In genomic region chr15:33309602-33310276, GRCh38 we compare ENCODE assay signal across 10 cellular contexts. TPM values are rescaled to one million over a fixed set of nuclear protein-coding genes. Genes with fewer than 3 reads are reported as not detected.
DNase-seq lines count a peak whose midpoint lies in the region; ATAC-seq, FAIRE-seq and TF ChIP-seq lines count a peak whose summit lies in the region.
"Had no signal": no experiment of that assay in that cellular context is flagged by ENCODE, and none has a peak within 500 bp of the region (broad histone marks: within the 10 kb centered on the region; RNA-seq: fewer than 3 reads in every experiment).

No MANE protein-coding gene starts in this region.

- TF ChIP-seq RAD21 in K562 (CRISPR knock-in tag; conservative IDR thresholded peaks at IDR 0.05 in 1 of 2, IDR thresholded peaks at IDR 0.05 in 1 of 2) = 0 out of 4 replicates have a peak, but pooled peaks of 1 of the 2 experiments have one; percentile 8

- H3K9me3 Mint-ChIP-seq in stimulated activated naive CD8-positive, alpha-beta T cell treated with anti-CD3 and anti-CD28 coated beads, Interleukin-15, amount 100 ng/mL, for 72 hours = no peaks in the 10 kb centered on the region
- H3K9me3 Mint-ChIP-seq: stimulated activated naive CD8-positive, alpha-beta T cell treated with anti-CD3 and anti-CD28 coated beads, Interleukin-15, Interleukin-2, amounts not matched to agents 100 ng/mL and 50 ng/mL, for 24 hours had no signal

- TF ChIP-seq POLR2A in K562 (conservative IDR thresholded peaks at IDR 0.05) = no peak

- H3K9me3 ChIP-seq in K562 (replicated peaks; ENCODE audit: control insufficient read depth, insufficient read depth, low read depth, low read length) (no peaks in the 10 kb centered on the region), mucosa of descending colon (no peaks in the 10 kb centered on the region)

- no peak for TF ChIP-seq EP300 in K562 (IDR thresholded peaks at IDR 0.05; ENCODE audit: low read length)

- no TSS peak for BruUV-seq in K562 (replicated peaks; lab: Mats Ljungman, UMichigan)

- in situ Hi-C loops in K562 (cut with MboI) = no loop called here

- WGBS in K562 (ENCODE audit: insufficient coverage, low coverage, missing lambda C conversion rate) = 1% methylated on average over 7 of the region's 7 CpGs

- 0 out of 5 replicates have a peak, but pooled peaks cover 0 to 4% of the 10 kb centered on the region in 2 experiments for H3K4me1 ChIP-seq in K562 (replicated peaks in 1 of 2; ENCODE audit: control insufficient read depth in 2 of 2, insufficient read depth in 2 of 2, low read length in 2 of 2)
- no peaks in the 10 kb centered on the region for H3K4me1 ChIP-seq in mucosa of descending colon (ENCODE audit: low read depth)

- H3K27ac ChIP-seq in K562 (ENCODE audit: extremely low read depth, low read depth, low read length) = no peak overlapping the region

- peaks cover 2 to 21% of the 10 kb centered on the region in 2 experiments; a peak in 3 of 5 replicates for H3K27me3 ChIP-seq in K562 (ENCODE audit: control insufficient read depth in 2 of 2, insufficient read depth in 2 of 2, low read length in 2 of 2)

- no peak for FAIRE-seq in K562 (lab: Jason Lieb, UNC)
- FAIRE-seq: TTC549 had no signal

- ATAC-seq in K562 (no peak; the same call in 2 of the 3 replicates), mucosa of descending colon (peak; percentile 11), HG03175 (IDR thresholded peaks at IDR 0.05; ENCODE audit: unreplicated experiment) (no peak)
- ATAC-seq in stimulated activated naive CD8-positive, alpha-beta T cell treated with anti-CD3 and anti-CD28 coated beads, Interleukin-15, amount 100 ng/mL, for 72 hours = no peak

- CTCF ChIA-PET in K562 (lab: Yijun Ruan, JAX; ENCODE audit: low intra/inter-chr PET ratio) = no interaction called here

- H3K9me1 ChIP-seq in K562 (ENCODE audit: control insufficient read depth, insufficient read depth, low read length) = no peaks in the 10 kb centered on the region

- POLR2A ChIA-PET in K562 (lab: Yijun Ruan, JAX) = no interaction called here

- H2AFZ ChIP-seq in K562 (ENCODE audit: low read depth, low read length) = no peak overlapping the region

- H3K4me2 ChIP-seq in K562 (ENCODE audit: insufficient read depth, low read length) = no peak overlapping the region

- no peak overlapping the region for H3K27ac Mint-ChIP-seq in stimulated activated naive CD8-positive, alpha-beta T cell treated with anti-CD3 and anti-CD28 coated beads, Interleukin-15, amount 100 ng/mL, for 72 hours
- H3K27ac Mint-ChIP-seq: stimulated activated naive CD8-positive, alpha-beta T cell treated with anti-CD3 and anti-CD28 coated beads, Interleukin-15, Interleukin-2, amounts not matched to agents 100 ng/mL and 50 ng/mL, for 24 hours had no signal

- H3K9ac ChIP-seq in K562 (ENCODE audit: insufficient read depth in 1 of 2, low read depth in 2 of 2, low read length in 2 of 2) = no peak overlapping the region

- TF ChIP-seq CTCF in K562 (IDR thresholded peaks at IDR 0.05 in 2 of 3, conservative IDR thresholded peaks at IDR 0.05 in 1 of 3; ENCODE audit: insufficient read depth in 2 of 3, low read depth in 1 of 3, low read length in 3 of 3) = peak; percentile 8 to 23 (median 23); a peak in 1 of 6 replicates
- TF ChIP-seq CTCF in mucosa of descending colon (IDR thresholded peaks at IDR 0.05) = no peak

- H3K4me3 ChIP-seq in K562 (no peak overlapping the region), mucosa of descending colon (no peak overlapping the region)

- H4K20me1 ChIP-seq in K562 (replicated peaks; ENCODE audit: control insufficient read depth, insufficient read depth, low read length) = no peaks in the 10 kb centered on the region

- intact Hi-C loops in K562 (cut with micrococcal nuclease) (no loop called here), mucosa of descending colon (cut with DNase I, micrococcal nuclease) (no loop called here)

- H3K4me1 Mint-ChIP-seq in stimulated activated naive CD8-positive, alpha-beta T cell treated with anti-CD3 and anti-CD28 coated beads, Interleukin-15, amount 100 ng/mL, for 72 hours = peaks cover 10% of the 10 kb centered on the region

- no peak overlapping the region for H3K4me3 Mint-ChIP-seq in stimulated activated naive CD8-positive, alpha-beta T cell treated with anti-CD3 and anti-CD28 coated beads, Interleukin-15, amount 100 ng/mL, for 72 hours
- H3K4me3 Mint-ChIP-seq: stimulated activated naive CD8-positive, alpha-beta T cell treated with anti-CD3 and anti-CD28 coated beads, Interleukin-15, Interleukin-2, amounts not matched to agents 100 ng/mL and 50 ng/mL, for 24 hours had no signal

- H3K36me3 ChIP-seq in K562 (ENCODE audit: control insufficient read depth, insufficient read depth, low read length) (no peaks in the 10 kb centered on the region), mucosa of descending colon (ENCODE audit: low read depth) (no peaks in the 10 kb centered on the region)

- peaks cover 70% of the 10 kb centered on the region for H3K27me3 Mint-ChIP-seq in stimulated activated naive CD8-positive, alpha-beta T cell treated with anti-CD3 and anti-CD28 coated beads, Interleukin-15, amount 100 ng/mL, for 72 hours

- peak; percentile 29 for DNase-seq in DMS153 treated with DMSO at 0.1 percent for 48 hours (lab: John Stamatoyannopoulos, UW; ENCODE audit: unreplicated experiment)
- peak in 43 of 76 experiments; percentile 9 to 70 (median 37) for DNase-seq in HUDEP-2 (lab: John Stamatoyannopoulos, UW; ENCODE audit: unreplicated experiment in 76 of 76)
- peak in 1 of 4 experiments; percentile 17 for DNase-seq in K562 (ENCODE audit: extremely low read depth in 1 of 4, low spot score in 3 of 4)
- DNase-seq in mucosa of descending colon = peak in 1 of 3 donors; percentile 14
- DNase-seq in stimulated activated CD4-positive, alpha-beta T cell treated with anti-CD3 and anti-CD28 coated beads, Interleukin-1b, Interleukin-23, amount 100 ng/mL, for 48 hours = no peak
- DNase-seq in AML-193 (lab: John Stamatoyannopoulos, UW) = no peak
- no peak for DNase-seq in stimulated activated naive CD8-positive, alpha-beta T cell treated with anti-CD3 and anti-CD28 coated beads, Interleukin-15, amount 100 ng/mL, for 72 hours

- no peaks in the 10 kb centered on the region for H3K79me2 ChIP-seq in K562 (ENCODE audit: control insufficient read depth, insufficient read depth, low read length)

TF ChIP-seq in K562, 482 proteins besides CTCF, POLR2A, EP300 and RAD21 (continues in another document):
- TF ChIP-seq DIDO1 (tag; IDR thresholded peaks at IDR 0.05; ENCODE audit: low read depth) (no peak), PCBP2 (IDR thresholded peaks at IDR 0.05; ENCODE audit: low read depth, low read length, poor library complexity, severe bottlenecking) (no peak), DACH1 (IDR thresholded peaks at IDR 0.05; ENCODE audit: partially characterized antibody) (no peak), MAFK (IDR thresholded peaks at IDR 0.05; ENCODE audit: low read length) (no peak), CHD2 (IDR thresholded peaks at IDR 0.05; ENCODE audit: low read depth, low read length) (no peak), ZNF764 (CRISPR knock-in tag; IDR thresholded peaks at IDR 0.05; ENCODE audit: low read depth) (no peak), NR0B1 (IDR thresholded peaks at IDR 0.05; ENCODE audit: partially characterized antibody) (no peak), RAD51 (IDR thresholded peaks at IDR 0.05; ENCODE audit: borderline replicate concordance, low read depth) (no peak)

RNA-seq across cellular contexts. Expression of gene RYR3, which starts 1.0 kb away (rescaled TPM):
- not detected in 2 replicates for total RNA-seq in K562 (2011; cell fraction: chromatin; rRNA removed; ENCODE audit: low replicate concordance)
- not detected in 2 replicates for total RNA-seq in K562 (2011; cell fraction: nucleolus; rRNA removed)
- total RNA-seq in K562 (2011; cell fraction: nucleoplasm; rRNA removed) = not detected in 2 replicates
- not detected in 2 replicates for total RNA-seq in K562 (2014; rRNA removed)
- total RNA-seq in K562 (2014; rRNA removed; fragmentation: Illumina TruSeq; extraction: Trizol) = not detected in 2 replicates
- not detected in 2 replicates for total RNA-seq in K562 (2015; rRNA removed; fragmentation: Illumina TruSeq; extraction: Trizol)
- total RNA-seq in K562 (2021) = not detected in 2 replicates
- polyA plus RNA-seq in K562 (2011; rRNA removed) = not detected in 2 replicates
- polyA plus RNA-seq in K562 (2011; cell fraction: cytosol; rRNA removed) = not detected in 2 replicates
- polyA plus RNA-seq in K562 (2011; cell fraction: nucleus; rRNA removed) = not detected in 2 replicates
- polyA plus RNA-seq in K562 (2012) = 0.03 and 0.22 TPM in 2 replicates
- polyA plus RNA-seq in K562 (2014; fragmentation: Illumina TruSeq; extraction: Trizol) = not detected in 2 replicates
- polyA plus RNA-seq in K562 (2014; fragmentation: Nextera tagmentation; extraction: Ambion mirVana) = under 1 TPM in 1 of 2 experiments, not detected in 1; 0.04 TPM
- polyA plus RNA-seq in K562 (2014; rRNA removed) = not detected in 2 replicates
- polyA minus RNA-seq in K562 (2011; rRNA and poly(A)+ RNA removed) = not detected in 2 replicates
- polyA minus RNA-seq in K562 (2011; cell fraction: cytosol; rRNA and poly(A)+ RNA removed) = not detected in 2 replicates
- polyA minus RNA-seq in K562 (2011; cell fraction: nucleus; rRNA and poly(A)+ RNA removed) = not detected in 2 replicates
- 10 to 100 TPM in 1 of 3 donors, 1 to 10 TPM in 1, under 1 TPM in 1; 0.84 to 16.4 (median 1.1) TPM for total RNA-seq in mucosa of descending colon

Comparison
In these comparisons a context has a peak if more than half of its experiments do, and no peak if none do; other contexts are left out.
1. DNase-seq: peak in DMS153 treated with DMSO at 0.1 percent for 48 hours (single experiment) and HUDEP-2 (43 of 76); none in stimulated activated CD4-positive, alpha-beta T cell treated with anti-CD3 and anti-CD28 coated beads, Interleukin-1b, Interleukin-23, amount 100 ng/mL, for 48 hours (single experiment), AML-193 (0 of 2) and stimulated activated naive CD8-positive, alpha-beta T cell treated with anti-CD3 and anti-CD28 coated beads, Interleukin-15, amount 100 ng/mL, for 72 hours (0 of 2).